ENCODE assay signal across 1 cellular context in genomic region chr1:19209439-19209989, GRCh38.
TF ChIP-seq lines count a peak whose summit lies in the region.

No MANE protein-coding gene starts in this region.

TF ChIP-seq in HEK293, 187 proteins besides CTCF, POLR2A, EP300 and RAD21 (continued from another document and continues in another):
- no peak for TF ChIP-seq ZNF549 (tag by site-specific recombination; IDR thresholded peaks at IDR 0.05)
- TF ChIP-seq, protein P1, sequence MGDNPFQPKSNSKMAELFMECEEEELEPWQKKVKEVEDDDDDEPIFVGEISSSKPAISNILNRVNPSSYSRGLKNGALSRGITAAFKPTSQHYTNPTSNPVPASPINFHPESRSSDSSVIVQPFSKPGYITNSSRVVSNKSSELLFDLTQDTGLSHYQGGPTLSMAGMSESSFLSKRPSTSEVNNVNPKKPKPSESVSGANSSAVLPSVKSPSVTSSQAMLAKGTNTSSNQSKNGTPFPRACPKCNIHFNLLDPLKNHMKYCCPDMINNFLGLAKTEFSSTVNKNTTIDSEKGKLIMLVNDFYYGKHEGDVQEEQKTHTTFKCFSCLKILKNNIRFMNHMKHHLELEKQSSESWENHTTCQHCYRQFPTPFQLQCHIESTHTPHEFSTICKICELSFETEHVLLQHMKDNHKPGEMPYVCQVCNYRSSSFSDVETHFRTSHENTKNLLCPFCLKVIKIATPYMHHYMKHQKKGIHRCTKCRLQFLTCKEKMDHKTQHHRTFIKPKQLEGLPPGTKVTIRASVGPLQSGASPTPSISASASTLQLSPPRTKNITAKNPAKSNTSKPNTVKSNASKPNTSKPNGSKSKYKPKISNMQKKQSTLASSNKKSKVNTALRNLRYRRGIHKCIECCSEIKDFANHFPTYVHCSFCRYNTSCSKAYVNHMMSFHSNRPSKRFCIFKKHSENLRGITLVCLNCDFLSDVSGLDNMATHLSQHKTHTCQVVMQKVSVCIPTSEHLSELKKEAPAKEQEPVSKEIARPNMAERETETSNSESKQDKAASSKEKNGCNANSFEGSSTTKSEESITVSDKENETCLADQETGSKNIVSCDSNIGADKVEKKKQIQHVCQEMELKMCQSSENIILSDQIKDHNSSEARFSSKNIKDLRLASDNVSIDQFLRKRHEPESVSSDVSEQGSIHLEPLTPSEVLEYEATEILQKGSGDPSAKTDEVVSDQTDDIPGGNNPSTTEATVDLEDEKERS (tag by site-specific recombination; IDR thresholded peaks at IDR 0.05), result no peak
- no peak for TF ChIP-seq GLI2 (tag by site-specific recombination; IDR thresholded peaks at IDR 0.05; ENCODE audit: borderline replicate concordance, low read depth)
- no peak for TF ChIP-seq MYNN (tag by site-specific recombination; IDR thresholded peaks at IDR 0.05; ENCODE audit: borderline replicate concordance)
- TF ChIP-seq, protein P2, sequence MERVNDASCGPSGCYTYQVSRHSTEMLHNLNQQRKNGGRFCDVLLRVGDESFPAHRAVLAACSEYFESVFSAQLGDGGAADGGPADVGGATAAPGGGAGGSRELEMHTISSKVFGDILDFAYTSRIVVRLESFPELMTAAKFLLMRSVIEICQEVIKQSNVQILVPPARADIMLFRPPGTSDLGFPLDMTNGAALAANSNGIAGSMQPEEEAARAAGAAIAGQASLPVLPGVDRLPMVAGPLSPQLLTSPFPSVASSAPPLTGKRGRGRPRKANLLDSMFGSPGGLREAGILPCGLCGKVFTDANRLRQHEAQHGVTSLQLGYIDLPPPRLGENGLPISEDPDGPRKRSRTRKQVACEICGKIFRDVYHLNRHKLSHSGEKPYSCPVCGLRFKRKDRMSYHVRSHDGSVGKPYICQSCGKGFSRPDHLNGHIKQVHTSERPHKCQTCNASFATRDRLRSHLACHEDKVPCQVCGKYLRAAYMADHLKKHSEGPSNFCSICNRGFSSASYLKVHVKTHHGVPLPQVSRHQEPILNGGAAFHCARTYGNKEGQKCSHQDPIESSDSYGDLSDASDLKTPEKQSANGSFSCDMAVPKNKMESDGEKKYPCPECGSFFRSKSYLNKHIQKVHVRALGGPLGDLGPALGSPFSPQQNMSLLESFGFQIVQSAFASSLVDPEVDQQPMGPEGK (tag by site-specific recombination; IDR thresholded peaks at IDR 0.05), result no peak
- TF ChIP-seq, protein P3, sequence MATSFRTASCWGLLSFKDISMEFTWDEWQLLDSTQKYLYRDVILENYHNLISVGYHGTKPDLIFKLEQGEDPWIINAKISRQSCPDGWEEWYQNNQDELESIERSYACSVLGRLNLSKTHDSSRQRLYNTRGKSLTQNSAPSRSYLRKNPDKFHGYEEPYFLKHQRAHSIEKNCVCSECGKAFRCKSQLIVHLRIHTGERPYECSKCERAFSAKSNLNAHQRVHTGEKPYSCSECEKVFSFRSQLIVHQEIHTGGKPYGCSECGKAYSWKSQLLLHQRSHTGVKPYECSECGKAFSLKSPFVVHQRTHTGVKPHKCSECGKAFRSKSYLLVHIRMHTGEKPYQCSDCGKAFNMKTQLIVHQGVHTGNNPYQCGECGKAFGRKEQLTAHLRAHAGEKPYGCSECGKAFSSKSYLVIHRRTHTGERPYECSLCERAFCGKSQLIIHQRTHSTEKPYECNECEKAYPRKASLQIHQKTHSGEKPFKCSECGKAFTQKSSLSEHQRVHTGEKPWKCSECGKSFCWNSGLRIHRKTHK (tag by site-specific recombination; IDR thresholded peaks at IDR 0.05), result no peak
- TF ChIP-seq ZNF24 (tag by site-specific recombination; IDR thresholded peaks at IDR 0.05), result no peak
- TF ChIP-seq ZSCAN4 (tag by site-specific recombination; IDR thresholded peaks at IDR 0.05), result peak; percentile 47; the same call in 1 of the 2 replicates
- no peak for TF ChIP-seq ZNF416 (tag by site-specific recombination; IDR thresholded peaks at IDR 0.05)
- no peak for TF ChIP-seq YY1 (tag by site-specific recombination; IDR thresholded peaks at IDR 0.05)
- TF ChIP-seq SCRT2 (tag by site-specific recombination; IDR thresholded peaks at IDR 0.05), result no peak
- peak; percentile 81 for TF ChIP-seq ZBTB17 (tag by site-specific recombination; IDR thresholded peaks at IDR 0.05)
- no peak for TF ChIP-seq ZNF280C (tag by site-specific recombination; IDR thresholded peaks at IDR 0.05)
- no peak for TF ChIP-seq TSHZ1 (tag by site-specific recombination; IDR thresholded peaks at IDR 0.05; ENCODE audit: borderline replicate concordance)
- TF ChIP-seq, protein P4, sequence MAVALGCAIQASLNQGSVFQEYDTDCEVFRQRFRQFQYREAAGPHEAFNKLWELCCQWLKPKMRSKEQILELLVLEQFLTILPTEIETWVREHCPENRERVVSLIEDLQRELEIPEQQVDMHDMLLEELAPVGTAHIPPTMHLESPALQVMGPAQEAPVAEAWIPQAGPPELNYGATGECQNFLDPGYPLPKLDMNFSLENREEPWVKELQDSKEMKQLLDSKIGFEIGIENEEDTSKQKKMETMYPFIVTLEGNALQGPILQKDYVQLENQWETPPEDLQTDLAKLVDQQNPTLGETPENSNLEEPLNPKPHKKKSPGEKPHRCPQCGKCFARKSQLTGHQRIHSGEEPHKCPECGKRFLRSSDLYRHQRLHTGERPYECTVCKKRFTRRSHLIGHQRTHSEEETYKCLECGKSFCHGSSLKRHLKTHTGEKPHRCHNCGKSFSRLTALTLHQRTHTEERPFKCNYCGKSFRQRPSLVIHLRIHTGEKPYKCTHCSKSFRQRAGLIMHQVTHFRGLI (tag by site-specific recombination; IDR thresholded peaks at IDR 0.05), result no peak
- no peak for TF ChIP-seq ZNF302 (tag by site-specific recombination; IDR thresholded peaks at IDR 0.05; ENCODE audit: low read depth)
- TF ChIP-seq, protein P5, sequence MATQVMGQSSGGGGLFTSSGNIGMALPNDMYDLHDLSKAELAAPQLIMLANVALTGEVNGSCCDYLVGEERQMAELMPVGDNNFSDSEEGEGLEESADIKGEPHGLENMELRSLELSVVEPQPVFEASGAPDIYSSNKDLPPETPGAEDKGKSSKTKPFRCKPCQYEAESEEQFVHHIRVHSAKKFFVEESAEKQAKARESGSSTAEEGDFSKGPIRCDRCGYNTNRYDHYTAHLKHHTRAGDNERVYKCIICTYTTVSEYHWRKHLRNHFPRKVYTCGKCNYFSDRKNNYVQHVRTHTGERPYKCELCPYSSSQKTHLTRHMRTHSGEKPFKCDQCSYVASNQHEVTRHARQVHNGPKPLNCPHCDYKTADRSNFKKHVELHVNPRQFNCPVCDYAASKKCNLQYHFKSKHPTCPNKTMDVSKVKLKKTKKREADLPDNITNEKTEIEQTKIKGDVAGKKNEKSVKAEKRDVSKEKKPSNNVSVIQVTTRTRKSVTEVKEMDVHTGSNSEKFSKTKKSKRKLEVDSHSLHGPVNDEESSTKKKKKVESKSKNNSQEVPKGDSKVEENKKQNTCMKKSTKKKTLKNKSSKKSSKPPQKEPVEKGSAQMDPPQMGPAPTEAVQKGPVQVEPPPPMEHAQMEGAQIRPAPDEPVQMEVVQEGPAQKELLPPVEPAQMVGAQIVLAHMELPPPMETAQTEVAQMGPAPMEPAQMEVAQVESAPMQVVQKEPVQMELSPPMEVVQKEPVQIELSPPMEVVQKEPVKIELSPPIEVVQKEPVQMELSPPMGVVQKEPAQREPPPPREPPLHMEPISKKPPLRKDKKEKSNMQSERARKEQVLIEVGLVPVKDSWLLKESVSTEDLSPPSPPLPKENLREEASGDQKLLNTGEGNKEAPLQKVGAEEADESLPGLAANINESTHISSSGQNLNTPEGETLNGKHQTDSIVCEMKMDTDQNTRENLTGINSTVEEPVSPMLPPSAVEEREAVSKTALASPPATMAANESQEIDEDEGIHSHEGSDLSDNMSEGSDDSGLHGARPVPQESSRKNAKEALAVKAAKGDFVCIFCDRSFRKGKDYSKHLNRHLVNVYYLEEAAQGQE (tag by site-specific recombination; IDR thresholded peaks at IDR 0.05), result no peak
- no peak for TF ChIP-seq ZNF596 (tag by site-specific recombination; IDR thresholded peaks at IDR 0.05)
- no peak for TF ChIP-seq AEBP2 (tag by site-specific recombination; IDR thresholded peaks at IDR 0.05; ENCODE audit: borderline replicate concordance)
- no peak; the same call in 1 of the 2 replicates for TF ChIP-seq ZNF335 (tag by site-specific recombination; conservative IDR thresholded peaks at IDR 0.05)
- peak; percentile 94 for TF ChIP-seq ZNF660 (tag by site-specific recombination; IDR thresholded peaks at IDR 0.05)
- TF ChIP-seq ZNF184 (tag by site-specific recombination; IDR thresholded peaks at IDR 0.05), result no peak
- peak; percentile 56; the same call in 1 of the 2 replicates for TF ChIP-seq ZNF664 (tag by site-specific recombination; IDR thresholded peaks at IDR 0.05)
- no peak for TF ChIP-seq PRDM6 (tag by site-specific recombination; IDR thresholded peaks at IDR 0.05)
- no peak for TF ChIP-seq ZNF404 (tag by site-specific recombination; IDR thresholded peaks at IDR 0.05)
- TF ChIP-seq ZNF544 (tag by site-specific recombination; IDR thresholded peaks at IDR 0.05), result no peak
- no peak for TF ChIP-seq ZNF488 (tag by site-specific recombination; IDR thresholded peaks at IDR 0.05)
